27 cellular contexts compared by ENCODE assay signal in genomic region chrX:121165930-121166359, GRCh38.
DNase-seq lines count a peak whose midpoint lies in the region; ATAC-seq, FAIRE-seq and TF ChIP-seq lines count a peak whose summit lies in the region.
"Had no signal": no experiment of that assay in that cellular context is flagged by ENCODE, and none has a peak within 500 bp of the region (broad histone marks: within the 10 kb centered on the region; RNA-seq: fewer than 3 reads in every experiment).

No MANE protein-coding gene starts in this region.

- H3K27me3 Mint-ChIP-seq in MCF 10A (ENCODE audit: insufficient read depth, unreplicated experiment) (no peaks in the 10 kb centered on the region), astrocyte (ENCODE audit: low read depth, unreplicated experiment) (no peaks in the 10 kb centered on the region), chondrocyte (ENCODE audit: low read depth) (no peaks in the 10 kb centered on the region)
- H3K27me3 Mint-ChIP-seq: CD4-positive, alpha-beta T cell had no signal

- no peaks in the 10 kb centered on the region for H3K36me3 Mint-ChIP-seq in MCF 10A (ENCODE audit: insufficient read depth, unreplicated experiment)
- no peaks in the 10 kb centered on the region for H3K36me3 Mint-ChIP-seq in astrocyte (ENCODE audit: low read depth, unreplicated experiment)
- H3K36me3 Mint-ChIP-seq in chondrocyte (ENCODE audit: low read depth): no peaks in the 10 kb centered on the region
- H3K36me3 Mint-ChIP-seq: CD14-positive monocyte; CD8-positive, alpha-beta memory T cell had no signal

- no peaks in the 10 kb centered on the region for H3K9me3 ChIP-seq in breast epithelium
- no peaks in the 10 kb centered on the region for H3K9me3 ChIP-seq in astrocyte (ENCODE audit: insufficient read depth, low read depth, low read length)
- H3K9me3 ChIP-seq: BE2C; BLaER1 treated with 17β-estradiol and CSF1 and Interleukin-3, amounts not matched to agents 10 nM and 100 nM had no signal

- intact Hi-C loops in MCF 10A (cut with micrococcal nuclease): no loop called here
- intact Hi-C loops in breast epithelium (cut with DNase I; ENCODE audit: low total_unique reads): no loop called here

- H3K79me2 ChIP-seq in astrocyte (ENCODE audit: insufficient read depth, low read length): no peaks in the 10 kb centered on the region

- H3K27me3 ChIP-seq in breast epithelium (peaks cover 0 to 6% of the 10 kb centered on the region in 2 donors), astrocyte (ENCODE audit: insufficient read depth, low read length) (no peaks in the 10 kb centered on the region)
- H3K27me3 ChIP-seq: BE2C; BLaER1 treated with 17β-estradiol and CSF1 and Interleukin-3, amounts not matched to agents 10 nM and 100 nM had no signal

- H3K9me3 Mint-ChIP-seq in MCF 10A (ENCODE audit: unreplicated experiment) (no peaks in the 10 kb centered on the region), astrocyte (ENCODE audit: unreplicated experiment) (no peaks in the 10 kb centered on the region), chondrocyte (ENCODE audit: low read depth) (peaks cover 10% of the 10 kb centered on the region)
- H3K9me3 Mint-ChIP-seq: CD4-positive, alpha-beta T cell had no signal

- H2AFZ ChIP-seq in astrocyte (ENCODE audit: low read depth, low read length): no peak overlapping the region
- H2AFZ ChIP-seq: GM23248 had no signal

- no peaks in the 10 kb centered on the region for H3K4me1 ChIP-seq in breast epithelium
- H3K4me1 ChIP-seq in astrocyte (ENCODE audit: insufficient read depth, low read length): no peaks in the 10 kb centered on the region
- H3K4me1 ChIP-seq: BE2C had no signal

- H3K27ac ChIP-seq in breast epithelium (no peak overlapping the region), astrocyte (ENCODE audit: low read depth, low read length) (no peak overlapping the region)
- H3K27ac ChIP-seq: 22Rv1; BLaER1 treated with 17β-estradiol and CSF1 and Interleukin-3, amounts not matched to agents 10 nM and 100 nM; GM23248 had no signal

- TF ChIP-seq CTCF in MCF 10A (IDR thresholded peaks at IDR 0.05; ENCODE audit: unreplicated experiment) (no peak), breast epithelium (IDR thresholded peaks at IDR 0.05) (no peak), astrocyte (IDR thresholded peaks at IDR 0.05; ENCODE audit: insufficient read depth, low read depth, low read length) (no peak), chondrocyte (IDR thresholded peaks at IDR 0.05) (no peak)

- H3K4me3 Mint-ChIP-seq in MCF 10A (ENCODE audit: unreplicated experiment): no peak overlapping the region
- no peak overlapping the region for H3K4me3 Mint-ChIP-seq in astrocyte (ENCODE audit: unreplicated experiment)
- no peak overlapping the region for H3K4me3 Mint-ChIP-seq in chondrocyte (ENCODE audit: unreplicated experiment)
- H3K4me3 Mint-ChIP-seq: CD14-positive monocyte; CD4-positive, alpha-beta T cell; CD8-positive, alpha-beta memory T cell had no signal

- no peak overlapping the region for H3K4me2 ChIP-seq in astrocyte (ENCODE audit: low read length)
- H3K4me2 ChIP-seq: BLaER1 treated with 17β-estradiol and CSF1 and Interleukin-3, amounts not matched to agents 10 nM and 100 nM had no signal

- H3K9ac ChIP-seq in astrocyte (ENCODE audit: low read length): no peak overlapping the region
- H3K9ac ChIP-seq: BLaER1 treated with 17β-estradiol and CSF1 and Interleukin-3, amounts not matched to agents 10 nM and 100 nM; GM23248 had no signal

- FAIRE-seq in astrocyte (lab: Jason Lieb, UNC): peak; percentile 74
- FAIRE-seq in islet of Langerhans (lab: Jason Lieb, UNC): peak; percentile 47
- FAIRE-seq: A204.1, D721Med, GM12891, GM18507, H1 had no signal

- H3K4me3 ChIP-seq in breast epithelium (no peak overlapping the region), astrocyte (ENCODE audit: insufficient read depth, low read depth, low read length) (no peak overlapping the region)
- H3K4me3 ChIP-seq: BLaER1 treated with 17β-estradiol and CSF1 and Interleukin-3, amounts not matched to agents 10 nM and 100 nM; GM23248 had no signal

- DNase-seq in MCF 10A (ENCODE audit: unreplicated experiment): peak; percentile 17
- no peak for DNase-seq in breast epithelium (ENCODE audit: low spot score in 2 of 2)
- no peak for DNase-seq in astrocyte (ENCODE audit: low read depth)
- DNase-seq in chondrocyte (ENCODE audit: low spot score): no peak
- DNase-seq in anterior cingulate cortex (lab: John Stamatoyannopoulos, UW): no peak
- no peak for DNase-seq in NCI-H2029 treated with DMSO at 0.1 percent for 48 hours (lab: John Stamatoyannopoulos, UW)
- DNase-seq: ACHN; AML-193; BE2C; CD4-positive, alpha-beta T cell; CD8-positive, alpha-beta memory T cell; DMS 273 treated with DMSO at 0.1 percent for 48 hours; DMS79 treated with DMSO at 0.1 percent for 48 hours; GF-D8; GM23248; H7; HCEC 1CT had no signal

- CTCF ChIA-PET in MCF 10A (lab: Yijun Ruan, JAX): interaction anchor here (0.7 kb wide), 1 partner anchor 41 kb away, joined by 3 read pairs; no protein-coding TSS in a partner anchor

- H3K27ac Mint-ChIP-seq in MCF 10A (ENCODE audit: low read depth, unreplicated experiment) (no peak overlapping the region), astrocyte (ENCODE audit: unreplicated experiment) (no peak overlapping the region), chondrocyte (ENCODE audit: unreplicated experiment) (peak overlapping the region; percentile 49)
- H3K27ac Mint-ChIP-seq: CD14-positive monocyte; CD4-positive, alpha-beta T cell; CD8-positive, alpha-beta memory T cell had no signal

- no peaks in the 10 kb centered on the region for H3K4me1 Mint-ChIP-seq in MCF 10A (ENCODE audit: insufficient read depth, unreplicated experiment)
- H3K4me1 Mint-ChIP-seq in astrocyte (ENCODE audit: low read depth, unreplicated experiment): peaks cover 13% of the 10 kb centered on the region
- peaks cover 31% of the 10 kb centered on the region for H3K4me1 Mint-ChIP-seq in chondrocyte (ENCODE audit: low read depth)
- H3K4me1 Mint-ChIP-seq: CD14-positive monocyte had no signal

- H4K20me1 ChIP-seq in astrocyte (ENCODE audit: insufficient read depth, low read length): no peaks in the 10 kb centered on the region
- H4K20me1 ChIP-seq: BLaER1 treated with 17β-estradiol and CSF1 and Interleukin-3, amounts not matched to agents 10 nM and 100 nM had no signal

- TF ChIP-seq POLR2A in breast epithelium (IDR thresholded peaks at IDR 0.05): no peak

- POLR2A ChIA-PET in MCF 10A (lab: Yijun Ruan, JAX): interaction anchor here (1.3 kb wide), 1 partner anchor 16 kb away, joined by 6 read pairs; no protein-coding TSS in a partner anchor

- no peak for ATAC-seq in GM18858 (IDR thresholded peaks at IDR 0.05; ENCODE audit: unreplicated experiment)

- BruUV-seq in MCF 10A (replicated peaks; lab: Mats Ljungman, UMichigan): no TSS peak

- H3K36me3 ChIP-seq in breast epithelium (no peaks in the 10 kb centered on the region), astrocyte (ENCODE audit: insufficient read depth, low read length) (no peaks in the 10 kb centered on the region)
- H3K36me3 ChIP-seq: BE2C; BLaER1 treated with 17β-estradiol and CSF1 and Interleukin-3, amounts not matched to agents 10 nM and 100 nM had no signal
